8 cellular contexts compared by ENCODE assay signal in genomic region chr17:42677921-42678781, GRCh38. TPM values are rescaled to one million over a fixed set of nuclear protein-coding genes. Genes with fewer than 3 reads are reported as not detected.
DNase-seq lines count a peak whose midpoint lies in the region; ATAC-seq and TF ChIP-seq lines count a peak whose summit lies in the region.

No MANE protein-coding gene starts in this region.

- in situ Hi-C loops in transverse colon (cut with MboI; ENCODE audit: low pct_ligation_motif_present in 1 of 4, low pct_unique_long_range_greater_than_20kb in 1 of 4, low sequenced_read_pairs in 3 of 4): loop anchor here in 3 of 4 donors (25.0 kb wide), 1 partner anchor 91 kb away; the partner anchor contains the start of gene PSMC3IP (in 3 of the 3)

- H3K9me3 Mint-ChIP-seq in CD4-positive, alpha-beta memory T cell: peaks cover 0 to 2% (median 0%) of the 10 kb centered on the region in 8 donors

- DNase-seq in CD4-positive, alpha-beta memory T cell: peak; percentile 60 to 77 (median 68)
- DNase-seq in NCI-H1436 (lab: John Stamatoyannopoulos, UW) (peak; percentile 90), SW480 (ENCODE audit: low spot score) (peak; percentile 90), adipocyte (ENCODE audit: low read depth) (peak; percentile 93), cardiac muscle cell (ENCODE audit: low read depth in 1 of 2, low spot score in 1 of 2) (peak; percentile 89 to 96), ovary (peak; percentile 77 to 91 (median 85)), transverse colon (peak; percentile 90)

- peaks cover 38 to 78% (median 54%) of the 10 kb centered on the region in 4 donors for H3K4me1 Mint-ChIP-seq in CD4-positive, alpha-beta memory T cell

- TF ChIP-seq EP300 in ovary (IDR thresholded peaks at IDR 0.05) (no peak), transverse colon (IDR thresholded peaks at IDR 0.05; ENCODE audit: low read depth) (no peak)

- H3K4me1 ChIP-seq in CD4-positive, alpha-beta memory T cell (ENCODE audit: insufficient read depth, low read length): peaks cover 83% of the 10 kb centered on the region
- H3K4me1 ChIP-seq in adipocyte (ENCODE audit: control insufficient read depth, insufficient read depth, low read length) (peaks cover 51% of the 10 kb centered on the region), cardiac muscle cell (ENCODE audit: low read depth) (peaks cover 36% of the 10 kb centered on the region), ovary (ENCODE audit: insufficient read depth) (peaks cover 23% of the 10 kb centered on the region), transverse colon (peaks cover 36 to 89% (median 70%) of the 10 kb centered on the region in 4 donors)

- no peaks in the 10 kb centered on the region for H3K9me3 ChIP-seq in CD4-positive, alpha-beta memory T cell (ENCODE audit: control insufficient read depth in 1 of 2, low read length in 2 of 2)
- no peaks in the 10 kb centered on the region for H3K9me3 ChIP-seq in adipocyte (ENCODE audit: control insufficient read depth, low read length)
- H3K9me3 ChIP-seq in cardiac muscle cell (ENCODE audit: low read depth): no peaks in the 10 kb centered on the region
- H3K9me3 ChIP-seq in ovary: no peaks in the 10 kb centered on the region
- no peaks in the 10 kb centered on the region for H3K9me3 ChIP-seq in transverse colon

- peak overlapping the region; percentile 63 to 73 for H3K4me3 ChIP-seq in CD4-positive, alpha-beta memory T cell (ENCODE audit: low read length in 2 of 2)
- H3K4me3 ChIP-seq in adipocyte (ENCODE audit: low read length): peak overlapping the region; percentile 81
- H3K4me3 ChIP-seq in cardiac muscle cell: peak overlapping the region; percentile 70
- H3K4me3 ChIP-seq in ovary: peak overlapping the region; percentile 68
- H3K4me3 ChIP-seq in transverse colon: peak overlapping the region; percentile 57 to 91 (median 64)

- WGBS in ovary, 3 donors: 1% methylated on average over 50 to 53 of the region's 53 CpGs
- WGBS in transverse colon (ENCODE audit: low coverage in 1 of 2), 2 donors: 0% methylated on average over 1 to 48 of the region's 53 CpGs

- ATAC-seq in GM21737 (IDR thresholded peaks at IDR 0.05; ENCODE audit: unreplicated experiment): peak; percentile 20

- H3K9ac ChIP-seq in adipocyte (ENCODE audit: low read length): peak overlapping the region; percentile 88

- H3K27ac Mint-ChIP-seq in CD4-positive, alpha-beta memory T cell: peak overlapping the region; percentile 79 to 94 (median 90)

- H3K27ac ChIP-seq in CD4-positive, alpha-beta memory T cell (ENCODE audit: low read depth, low read length): peak overlapping the region; percentile 42
- H3K27ac ChIP-seq in cardiac muscle cell: peak overlapping the region; percentile 96
- peak overlapping the region; percentile 82 to 94 for H3K27ac ChIP-seq in ovary
- peak overlapping the region; percentile 92 to 98 (median 96) for H3K27ac ChIP-seq in transverse colon

- no peak for TF ChIP-seq CTCF in cardiac muscle cell (IDR thresholded peaks at IDR 0.05; ENCODE audit: low read depth, low read length)
- TF ChIP-seq CTCF in ovary (IDR thresholded peaks at IDR 0.05): no peak
- TF ChIP-seq CTCF in transverse colon (IDR thresholded peaks at IDR 0.05): no peak

- POLR2A ChIA-PET in CD4-positive, alpha-beta memory T cell (lab: Charles Lee; ENCODE audit: partially characterized antibody): interaction anchor here (0.6 to 6.3 kb wide), 11 partner anchors 9 to 491 kb away, joined by 3 to 55 read pairs (median 6); partner anchors contain the start of genes MLX, PSMC3IP, RETREG3 and STAT3

- TF ChIP-seq POLR2A in ovary (IDR thresholded peaks at IDR 0.05) (peak; percentile 63), transverse colon (IDR thresholded peaks at IDR 0.05) (peak; percentile 28)

- peak overlapping the region; percentile 84 to 97 (median 90) for H3K4me3 Mint-ChIP-seq in CD4-positive, alpha-beta memory T cell

- intact Hi-C loops in CD4-positive, alpha-beta memory T cell (cut with micrococcal nuclease): loop anchor here (1.0 to 5.0 kb wide), 5 partner anchors 29 to 290 kb away; partner anchors contain the start of genes BECN1, EZH1 and STAT3
- intact Hi-C loops in ovary (cut with DNase I) (loop anchor here in 3 of 4 donors (1.0 to 5.0 kb wide), 3 partner anchors 71 to 101 kb away; partner anchors contain the start of genes PSMC3IP (in 1 of the 3), RETREG3 (in 1 of the 3) and TUBG1 (in 1 of the 3)), transverse colon (cut with DNase I; ENCODE audit: low total_unique reads) (no loop called here)

- H3K36me3 ChIP-seq in CD4-positive, alpha-beta memory T cell (ENCODE audit: insufficient read depth, low read length): no peaks in the 10 kb centered on the region
- H3K36me3 ChIP-seq in adipocyte (ENCODE audit: control insufficient read depth, insufficient read depth, low read length, severe bottlenecking) (peaks cover 4% of the 10 kb centered on the region), cardiac muscle cell (no peaks in the 10 kb centered on the region), ovary (no peaks in the 10 kb centered on the region), transverse colon (no peaks in the 10 kb centered on the region)

- peaks cover 32% of the 10 kb centered on the region for H3K27me3 ChIP-seq in CD4-positive, alpha-beta memory T cell (ENCODE audit: insufficient read depth, low read length)
- no peaks in the 10 kb centered on the region for H3K27me3 ChIP-seq in adipocyte (replicated peaks; ENCODE audit: control insufficient read depth, insufficient read depth, low read length)
- no peaks in the 10 kb centered on the region for H3K27me3 ChIP-seq in cardiac muscle cell
- no peaks in the 10 kb centered on the region for H3K27me3 ChIP-seq in ovary
- peaks cover 20% of the 10 kb centered on the region for H3K27me3 ChIP-seq in transverse colon

- peaks cover 0 to 9% of the 10 kb centered on the region in 2 donors for H3K36me3 Mint-ChIP-seq in CD4-positive, alpha-beta memory T cell

- CTCF ChIA-PET in CD4-positive, alpha-beta memory T cell (lab: Charles Lee; ENCODE audit: partially characterized antibody): interaction anchor here (1.3 to 3.6 kb wide), 5 partner anchors 69 to 130 kb away, joined by 4 to 17 read pairs (median 6); partner anchors contain the start of genes PSMC3IP, RETREG3 and TUBG1

- H3K27me3 Mint-ChIP-seq in CD4-positive, alpha-beta memory T cell: peaks cover 24 to 34% of the 10 kb centered on the region in 2 donors

RNA-seq across cellular contexts. Expression of gene PLEKHH3, which starts 1.4 kb away (rescaled TPM):
- total RNA-seq in CD4-positive, alpha-beta memory T cell: under 1 TPM; 0.15 to 0.22 TPM
- under 1 TPM; 0.16 to 0.32 TPM for polyA plus RNA-seq in CD4-positive, alpha-beta memory T cell
- total RNA-seq in cardiac muscle cell (50.3 and 79.1 TPM in 2 replicates), ovary (10 to 100 TPM; 23.6 to 81.6 (median 58.4) TPM), transverse colon (10 to 100 TPM in 2 of 4 donors, 1 to 10 TPM in 2; 5.8 to 29.9 (median 9.9) TPM)
- polyA plus RNA-seq in cardiac muscle cell (54.7 and 95.6 TPM in 2 replicates), ovary (10 to 100 TPM in 1 of 2 donors, 1 to 10 TPM in 1; 2.1 to 30.9 TPM)

RNA-seq across cellular contexts. Expression of gene CCR10, which starts 3.5 kb away (rescaled TPM):
- under 1 TPM; 0.53 to 0.81 TPM for total RNA-seq in CD4-positive, alpha-beta memory T cell
- polyA plus RNA-seq in CD4-positive, alpha-beta memory T cell: 10 to 100 TPM in 1 of 2 donors, 1 to 10 TPM in 1; 9.1 to 10.7 TPM
- total RNA-seq in cardiac muscle cell (5.8 and 13.5 TPM in 2 replicates), ovary (1 to 10 TPM; 1.5 to 6.8 (median 3.7) TPM), transverse colon (1 to 10 TPM in 1 of 4 donors, under 1 TPM in 1, not detected in 2; 0.82 to 3.5 TPM)
- polyA plus RNA-seq in cardiac muscle cell (16.3 and 21.1 TPM in 2 replicates), ovary (1 to 10 TPM in 1 of 2 donors, under 1 TPM in 1; 0.15 to 2.7 TPM)

RNA-seq across cellular contexts. Expression of gene CNTNAP1, which starts 4.2 kb away (rescaled TPM):
- total RNA-seq in CD4-positive, alpha-beta memory T cell: 1 to 10 TPM; 2.5 to 3.0 TPM
- polyA plus RNA-seq in CD4-positive, alpha-beta memory T cell: 1 to 10 TPM in 1 of 2 donors, not detected in 1; 1.2 TPM
- total RNA-seq in cardiac muscle cell: 15.4 and 17.9 TPM in 2 replicates
- polyA plus RNA-seq in cardiac muscle cell: 3.5 and 3.9 TPM in 2 replicates
- total RNA-seq in ovary: 10 to 100 TPM in 5 of 7 donors, 1 to 10 TPM in 2; 3.7 to 41.4 (median 15.5) TPM
- polyA plus RNA-seq in ovary: 1 to 10 TPM; 7.0 to 7.5 TPM
- 10 to 100 TPM in 2 of 4 donors, 1 to 10 TPM in 2; 3.7 to 43.8 (median 10.1) TPM for total RNA-seq in transverse colon

RNA-seq across cellular contexts. Expression of gene TUBG2, which starts 19.1 kb away (rescaled TPM):
- total RNA-seq in CD4-positive, alpha-beta memory T cell: 10 to 100 TPM; 18.1 to 19.1 TPM
- 1 to 10 TPM; 3.0 to 5.0 TPM for polyA plus RNA-seq in CD4-positive, alpha-beta memory T cell
- total RNA-seq in cardiac muscle cell (47.1 and 62.7 TPM in 2 replicates), ovary (10 to 100 TPM; 19.4 to 30.0 (median 23.2) TPM), transverse colon (10 to 100 TPM in 3 of 4 donors, 1 to 10 TPM in 1; 9.6 to 53.1 (median 26.7) TPM)
- polyA plus RNA-seq in cardiac muscle cell (67.4 and 83.1 TPM in 2 replicates), ovary (10 to 100 TPM; 20.9 to 21.5 TPM)

Comparison
In these comparisons a context has a peak if more than half of its experiments do, and no peak if none do; other contexts are left out.
1. Peak in every context shown above with its lines: DNase-seq, ATAC-seq, H3K4me3 ChIP-seq and H3K27ac ChIP-seq.
2. H3K27ac ChIP-seq: peak in every context shown above with its lines; median percentile 96 in cardiac muscle cell; 96 in transverse colon; 88 in ovary; 42 in CD4-positive, alpha-beta memory T cell.
3. RNA of gene PLEKHH3, which starts 1.4 kb away (total RNA-seq): 50.3 to 79.1 TPM in cardiac muscle cell, 23.6 to 81.6 TPM in ovary and 5.8 to 29.9 TPM in transverse colon; 0.15 to 0.22 TPM in CD4-positive, alpha-beta memory T cell; every median in the first group is over 4 times any median in the second.